Comparison of ENCODE assay signal across 11 cellular contexts in the genomic region with DNA sequence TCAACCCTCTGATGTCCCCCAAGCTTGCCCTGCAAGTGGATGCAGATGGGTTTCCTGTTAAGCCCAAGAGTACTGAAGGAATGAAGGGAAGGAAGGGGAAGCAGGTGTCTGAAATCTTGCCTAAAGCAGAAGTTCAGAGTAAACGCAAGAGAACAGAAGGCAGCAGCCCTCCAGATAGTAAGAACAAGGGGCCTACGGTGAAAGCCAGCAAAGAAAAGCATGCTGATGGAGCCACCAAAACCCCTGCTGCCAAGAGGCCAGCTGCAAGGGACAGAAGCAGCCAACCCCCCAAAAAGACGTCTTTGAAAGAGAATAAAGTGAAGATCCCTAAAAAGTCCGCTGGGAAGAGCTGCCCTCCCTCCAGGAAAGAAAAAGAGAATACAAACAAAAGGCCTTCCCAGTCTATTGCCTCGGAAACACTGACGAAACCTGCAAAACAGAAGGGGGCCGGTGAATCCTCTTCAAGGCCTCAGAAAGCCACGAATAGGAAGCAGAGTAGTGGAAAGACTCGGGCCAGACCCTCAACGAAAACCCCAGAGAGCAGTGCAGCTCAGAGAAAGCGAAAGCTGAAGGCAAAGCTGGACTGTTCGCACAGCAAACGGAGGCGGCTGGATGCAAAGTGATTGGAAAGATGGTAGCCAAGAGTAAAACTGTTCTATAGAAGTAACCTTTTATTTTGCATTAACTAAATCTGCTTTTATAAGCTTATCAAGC.
DNase-seq lines count a peak whose midpoint lies in the region; ATAC-seq and TF ChIP-seq lines count a peak whose summit lies in the region.
"Had no signal": no experiment of that assay in that cellular context is flagged by ENCODE, and none has a peak within 500 bp of the region (broad histone marks: within the 10 kb centered on the region; RNA-seq: fewer than 3 reads in every experiment).

No MANE protein-coding gene starts in this region.

- H3K79me2 ChIP-seq in H9 (ENCODE audit: insufficient read depth, low read length): no peaks in the 10 kb centered on the region

- no peak overlapping the region for H2BK15ac ChIP-seq in H9 (ENCODE audit: low read depth, low read length)

- peak overlapping the region in 1 of 4 donors; percentile 79 for H3K4me3 Mint-ChIP-seq in CD4-positive, CD25-positive, alpha-beta regulatory T cell
- H3K4me3 Mint-ChIP-seq in H9: no peak overlapping the region
- H3K4me3 Mint-ChIP-seq in activated naive CD8-positive, alpha-beta T cell treated with anti-CD3 and anti-CD28 coated beads for 36 hours: peak overlapping the region; percentile 29
- peak overlapping the region; percentile 68 for H3K4me3 Mint-ChIP-seq in natural killer cell treated with Interleukin-12 subunit alpha and Interleukin-12 subunit beta and Interleukin-15 and Interleukin-18, amount 100 ng/mL, for 72 hours
- H3K4me3 Mint-ChIP-seq in activated T-cell treated with anti-CD3 and anti-CD28 coated beads, Interleukin-2, amount 50 U/mL, for 4 hours: no peak overlapping the region

- no peaks in the 10 kb centered on the region for H3K79me1 ChIP-seq in H9 (ENCODE audit: insufficient read depth, low read depth, low read length, poor library complexity, severe bottlenecking)

- H4K5ac ChIP-seq in H9 (ENCODE audit: insufficient read length, low read depth, low read length): no peak overlapping the region

- H2BK12ac ChIP-seq in H9 (ENCODE audit: insufficient read length, low read depth, low read length): no peak overlapping the region

- no peak overlapping the region for H3K23ac ChIP-seq in H9 (ENCODE audit: insufficient read length, low read depth, low read length)

- no peak for ATAC-seq in CD4-positive, CD25-positive, alpha-beta regulatory T cell (ENCODE audit: low read depth in 2 of 2)
- no peak for ATAC-seq in natural killer cell treated with Interleukin-12 subunit alpha and Interleukin-12 subunit beta and Interleukin-15 and Interleukin-18, amount 100 ng/mL, for 72 hours
- ATAC-seq in activated T-cell treated with anti-CD3 and anti-CD28 coated beads, Interleukin-2, amount 50 U/mL, for 4 hours: no peak

- H3K18ac ChIP-seq in H9 (ENCODE audit: insufficient read length, low read depth, low read length): no peak overlapping the region

- H3K27ac Mint-ChIP-seq in CD4-positive, CD25-positive, alpha-beta regulatory T cell: peak overlapping the region in 2 of 3 donors; percentile 1 to 58
- peak overlapping the region; percentile 90 to 98 (median 91) for H3K27ac Mint-ChIP-seq in H9
- H3K27ac Mint-ChIP-seq in activated naive CD8-positive, alpha-beta T cell treated with anti-CD3 and anti-CD28 coated beads for 36 hours: peak overlapping the region; percentile 81
- peak overlapping the region in 1 of 2 donors; percentile 18 for H3K27ac Mint-ChIP-seq in natural killer cell treated with Interleukin-12 subunit alpha and Interleukin-12 subunit beta and Interleukin-15 and Interleukin-18, amount 100 ng/mL, for 72 hours

- no peaks in the 10 kb centered on the region for H3K9me3 Mint-ChIP-seq in CD4-positive, CD25-positive, alpha-beta regulatory T cell
- no peaks in the 10 kb centered on the region for H3K9me3 Mint-ChIP-seq in H9
- H3K9me3 Mint-ChIP-seq in activated naive CD8-positive, alpha-beta T cell treated with anti-CD3 and anti-CD28 coated beads for 36 hours: no peaks in the 10 kb centered on the region
- H3K9me3 Mint-ChIP-seq in natural killer cell treated with Interleukin-12 subunit alpha and Interleukin-12 subunit beta and Interleukin-15 and Interleukin-18, amount 100 ng/mL, for 72 hours: no peaks in the 10 kb centered on the region
- H3K9me3 Mint-ChIP-seq in activated T-cell treated with anti-CD3 and anti-CD28 coated beads, Interleukin-2, amount 50 U/mL, for 4 hours: no peaks in the 10 kb centered on the region

- no peak overlapping the region for H3K4me2 ChIP-seq in H9 (ENCODE audit: insufficient read depth, insufficient read length, low read length)

- no peak overlapping the region for H3K56ac ChIP-seq in H9 (ENCODE audit: insufficient read length, low read depth, low read length)

- H3K36me3 ChIP-seq in CD4-positive, CD25-positive, alpha-beta regulatory T cell (ENCODE audit: control insufficient read depth, insufficient read depth, low read length): peaks cover 15% of the 10 kb centered on the region

- no peak overlapping the region for H3K4ac ChIP-seq in H9 (ENCODE audit: low read depth, low read length)

- no peaks in the 10 kb centered on the region for H3K27me3 Mint-ChIP-seq in CD4-positive, CD25-positive, alpha-beta regulatory T cell
- no peaks in the 10 kb centered on the region for H3K27me3 Mint-ChIP-seq in H9 (ENCODE audit: low read depth)
- no peaks in the 10 kb centered on the region for H3K27me3 Mint-ChIP-seq in activated naive CD8-positive, alpha-beta T cell treated with anti-CD3 and anti-CD28 coated beads for 36 hours
- no peaks in the 10 kb centered on the region for H3K27me3 Mint-ChIP-seq in natural killer cell treated with Interleukin-12 subunit alpha and Interleukin-12 subunit beta and Interleukin-15 and Interleukin-18, amount 100 ng/mL, for 72 hours
- H3K27me3 Mint-ChIP-seq in activated T-cell treated with anti-CD3 and anti-CD28 coated beads, Interleukin-2, amount 50 U/mL, for 4 hours (ENCODE audit: low read depth): no peaks in the 10 kb centered on the region

- H2BK5ac ChIP-seq in H9 (ENCODE audit: insufficient read length, low read length): no peak overlapping the region

- no peaks in the 10 kb centered on the region for H4K20me1 ChIP-seq in H9 (ENCODE audit: control insufficient read depth, insufficient read depth, insufficient read length)

- H3K36me3 Mint-ChIP-seq in CD4-positive, CD25-positive, alpha-beta regulatory T cell: peaks cover 24% of the 10 kb centered on the region
- peaks cover 20 to 26% (median 24%) of the 10 kb centered on the region in 3 experiments; a peak in 6 of 7 replicates for H3K36me3 Mint-ChIP-seq in H9 (ENCODE audit: insufficient read depth in 1 of 3, low read depth in 3 of 3)
- peaks cover 20% of the 10 kb centered on the region for H3K36me3 Mint-ChIP-seq in activated naive CD8-positive, alpha-beta T cell treated with anti-CD3 and anti-CD28 coated beads for 36 hours
- peaks cover 19% of the 10 kb centered on the region for H3K36me3 Mint-ChIP-seq in natural killer cell treated with Interleukin-12 subunit alpha and Interleukin-12 subunit beta and Interleukin-15 and Interleukin-18, amount 100 ng/mL, for 72 hours
- peaks cover 15% of the 10 kb centered on the region for H3K36me3 Mint-ChIP-seq in activated T-cell treated with anti-CD3 and anti-CD28 coated beads, Interleukin-2, amount 50 U/mL, for 4 hours (ENCODE audit: insufficient read depth)

- H3K27me3 ChIP-seq in CD4-positive, CD25-positive, alpha-beta regulatory T cell (ENCODE audit: control insufficient read depth, insufficient read depth, low read length): no peaks in the 10 kb centered on the region
- H3K27me3 ChIP-seq in H9 (ENCODE audit: insufficient read depth, low read length): no peaks in the 10 kb centered on the region; the same call in 1 of the 2 replicates
- H3K27me3 ChIP-seq: brain microvascular endothelial cell had no signal

- no peaks in the 10 kb centered on the region for H3K4me1 ChIP-seq in CD4-positive, CD25-positive, alpha-beta regulatory T cell (ENCODE audit: control insufficient read depth, insufficient read depth, low read length, poor library complexity, severe bottlenecking)
- no peaks in the 10 kb centered on the region; the same call in 1 of the 2 replicates for H3K4me1 ChIP-seq in H9 (ENCODE audit: insufficient read depth, low read length)

- no peak overlapping the region for H4K8ac ChIP-seq in H9 (replicated peaks; ENCODE audit: insufficient read length, low read depth, low read length)

- no peaks in the 10 kb centered on the region for H3K23me2 ChIP-seq in H9 (ENCODE audit: insufficient read length, low read depth, low read length, poor library complexity, severe bottlenecking)

- no CpG with 5 or more reads among the region's 14 CpGs for WGBS in H9 (ENCODE audit: extremely low coverage, insufficient read length, low lambda C conversion rate)

- in situ Hi-C loops in G401 (cut with HindIII; ENCODE audit: low sequenced_read_pairs): no loop called here

- no peak overlapping the region for H3T11ph ChIP-seq in H9 (ENCODE audit: low read length)

- no peak overlapping the region for H3K9ac ChIP-seq in H9 (ENCODE audit: extremely low read depth, insufficient read length, low read length)

- no peak overlapping the region for H2BK120ac ChIP-seq in H9 (ENCODE audit: low read depth, low read length, poor library complexity, severe bottlenecking)

- no peak for TF ChIP-seq CTCF in H9 (conservative IDR thresholded peaks at IDR 0.05)

- H4K91ac ChIP-seq in H9 (ENCODE audit: insufficient read length, low read depth, low read length): no peak overlapping the region

- no peaks in the 10 kb centered on the region for H3K9me3 ChIP-seq in CD4-positive, CD25-positive, alpha-beta regulatory T cell (ENCODE audit: control insufficient read depth in 2 of 2, low read length in 2 of 2)
- H3K9me3 ChIP-seq in H9 (ENCODE audit: control insufficient read depth, low read depth, low read length): no peaks in the 10 kb centered on the region

- no peak for DNase-seq in CD4-positive, CD25-positive, alpha-beta regulatory T cell
- DNase-seq in H9 (no peak), NCI-H2081 treated with DMSO at 0.1 percent for 48 hours (lab: John Stamatoyannopoulos, UW) (no peak), G401 (ENCODE audit: low spot score) (no peak), DMS 273 treated with DMSO at 0.1 percent for 48 hours (lab: John Stamatoyannopoulos, UW) (no peak)
- peak; percentile 19 for DNase-seq in activated naive CD8-positive, alpha-beta T cell treated with anti-CD3 and anti-CD28 coated beads for 36 hours
- DNase-seq in natural killer cell treated with Interleukin-12 subunit alpha and Interleukin-12 subunit beta and Interleukin-15 and Interleukin-18, amount 100 ng/mL, for 72 hours (ENCODE audit: low spot score): no peak
- no peak for DNase-seq in activated T-cell treated with anti-CD3 and anti-CD28 coated beads, Interleukin-2, amount 50 U/mL, for 4 hours
- DNase-seq: activated CD4-positive, alpha-beta T cell treated with anti-CD3 and anti-CD28 coated beads, Interleukin-2, amount 50 U/mL, for 48 hours; brain microvascular endothelial cell; NCI-H187 treated with DMSO at 0.1 percent for 48 hours had no signal

- no peak overlapping the region for H2AK5ac ChIP-seq in H9 (ENCODE audit: insufficient read length, low read length)

- H3K27ac ChIP-seq in CD4-positive, CD25-positive, alpha-beta regulatory T cell (ENCODE audit: insufficient read depth, low read length, poor library complexity, severe bottlenecking): no peak overlapping the region
- H3K27ac ChIP-seq in H9 (ENCODE audit: insufficient read length, low read depth, low read length): no peak overlapping the region
- H3K27ac ChIP-seq: brain microvascular endothelial cell had no signal

- H3K4me3 ChIP-seq in CD4-positive, CD25-positive, alpha-beta regulatory T cell (ENCODE audit: low read depth, low read length): no peak overlapping the region

- H2AFZ ChIP-seq in H9 (ENCODE audit: low read length): no peak overlapping the region

- H3K4me1 Mint-ChIP-seq in CD4-positive, CD25-positive, alpha-beta regulatory T cell: peaks cover 0 to 8% (median 2%) of the 10 kb centered on the region in 4 donors
- H3K4me1 Mint-ChIP-seq in H9: peaks cover 29 to 48% of the 10 kb centered on the region in 2 experiments
- peaks cover 11% of the 10 kb centered on the region for H3K4me1 Mint-ChIP-seq in activated naive CD8-positive, alpha-beta T cell treated with anti-CD3 and anti-CD28 coated beads for 36 hours
- H3K4me1 Mint-ChIP-seq in natural killer cell treated with Interleukin-12 subunit alpha and Interleukin-12 subunit beta and Interleukin-15 and Interleukin-18, amount 100 ng/mL, for 72 hours (ENCODE audit: low read depth in 2 of 2): peaks cover 9 to 12% of the 10 kb centered on the region in 2 donors
- H3K4me1 Mint-ChIP-seq in activated T-cell treated with anti-CD3 and anti-CD28 coated beads, Interleukin-2, amount 50 U/mL, for 4 hours (ENCODE audit: low read depth): peaks cover 2% of the 10 kb centered on the region

- no peak overlapping the region for H2BK20ac ChIP-seq in H9 (ENCODE audit: low read depth, low read length, poor library complexity, severe bottlenecking)

- H3K14ac ChIP-seq in H9 (ENCODE audit: insufficient read depth, low read length): no peak overlapping the region

Comparison
In these comparisons a context has a peak if more than half of its experiments do, and no peak if none do; other contexts are left out.
1. H3K4me3 Mint-ChIP-seq: peak in activated naive CD8-positive, alpha-beta T cell treated with anti-CD3 and anti-CD28 coated beads for 36 hours (single experiment) and natural killer cell treated with Interleukin-12 subunit alpha and Interleukin-12 subunit beta and Interleukin-15 and Interleukin-18, amount 100 ng/mL, for 72 hours (single experiment); none in H9 (0 of 2) and activated T-cell treated with anti-CD3 and anti-CD28 coated beads, Interleukin-2, amount 50 U/mL, for 4 hours (single experiment).